In the genomic region with DNA sequence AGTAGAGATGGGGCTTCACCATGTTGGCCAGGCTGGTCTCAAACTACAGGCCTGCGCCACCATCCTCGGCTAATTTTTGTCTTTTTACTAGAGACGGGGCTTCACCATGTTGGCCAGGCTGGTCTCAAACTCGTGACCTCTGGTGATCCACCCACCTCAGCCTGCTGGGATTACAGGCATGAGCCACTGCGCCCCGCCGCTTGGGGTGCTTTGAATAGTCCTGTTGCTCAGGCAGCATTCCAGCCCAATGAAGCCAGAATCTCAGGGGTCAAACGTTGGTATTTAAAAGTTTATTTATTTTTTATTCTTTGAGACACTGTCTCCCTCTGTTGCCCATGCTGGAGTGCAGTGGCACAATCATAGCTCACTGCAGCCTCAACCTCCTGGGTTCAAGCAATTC, we compare ENCODE assay signal across 30 cellular contexts.
"Had no signal": no experiment of that assay in that cellular context is flagged by ENCODE, and none has a peak within 500 bp of the region (broad histone marks: within the 10 kb centered on the region; RNA-seq: fewer than 3 reads in every experiment).

No MANE protein-coding gene starts in this region.

- H3K9ac ChIP-seq: KMS-11 had no signal

- H3K36me3 ChIP-seq: adrenal gland, breast epithelium had no signal

- H3K27ac ChIP-seq: adrenal gland, body of pancreas, breast epithelium, KMS-11, VCaP had no signal

- H3K9me3 Mint-ChIP-seq: activated B cell treated with CpG ODN at 0.5 μM for 24 hours; activated CD4-positive, alpha-beta memory T cell treated with anti-CD3 and anti-CD28 coated beads for 36 hours; activated naive CD4-positive, alpha-beta T cell treated with anti-CD3 and anti-CD28 coated beads for 36 hours; activated naive CD4-positive, alpha-beta T cell treated with anti-CD3 and anti-CD28 coated beads, Interleukin-2, amount 50 U/mL, for 72 hours; activated T-cell treated with anti-CD3 and anti-CD28 coated beads, Interleukin-2, amount 50 U/mL, for 24 hours; activated T-helper 2 cell treated with anti-CD3 and anti-CD28 coated beads, Interferon-gamma antibody, Interleukin-2, Interleukin-4, amounts not matched to agents 10 μg/mL and 5 μg/mL and 100 μg/mL, durations not matched to agents 14 hours and 24 hours and 36 hours; T-cell had no signal

- H3K4me1 ChIP-seq: adrenal gland, body of pancreas, breast epithelium had no signal

- H3K4me3 ChIP-seq: adrenal gland, body of pancreas, breast epithelium had no signal

- ATAC-seq: activated naive CD4-positive, alpha-beta T cell treated with anti-CD3 and anti-CD28 coated beads, Interleukin-2, amount 50 U/mL, for 72 hours; body of pancreas; Panc1; SK-N-SH treated with all-trans-retinoic acid at 6 μM for 48 hours; T-cell had no signal

- H3K27me3 ChIP-seq: adrenal gland, body of pancreas, breast epithelium had no signal

- H3K4me1 Mint-ChIP-seq: activated B cell treated with CpG ODN at 0.5 μM for 24 hours, T-cell had no signal

- H3K9me3 ChIP-seq: adrenal gland, body of pancreas, breast epithelium had no signal

- H3K4me2 ChIP-seq: KMS-11 had no signal

- DNase-seq: activated B cell treated with CpG ODN at 0.5 μM for 24 hours; activated CD4-positive, alpha-beta memory T cell treated with anti-CD3 and anti-CD28 coated beads for 36 hours; activated CD4-positive, alpha-beta T cell treated with anti-CD3 and anti-CD28 coated beads for 4 hours; activated CD4-positive, alpha-beta T cell treated with anti-CD3 and anti-CD28 coated beads, Interleukin-2, amount 50 U/mL, for 1 hour; activated CD4-positive, CD25-positive, alpha-beta regulatory T cell treated with anti-CD3 and anti-CD28 coated beads, Interleukin-2, amount 50 U/mL, for 72 hours; activated CD8-positive, alpha-beta memory T cell treated with anti-CD3 and anti-CD28 coated beads for 24 hours; activated gamma-delta T cell; activated naive CD4-positive, alpha-beta T cell treated with anti-CD3 and anti-CD28 coated beads for 36 hours; activated T-cell treated with anti-CD3 and anti-CD28 coated beads, Interleukin-2, amount 50 U/mL, for 24 hours; adrenal gland; body of pancreas; MM.1S; MV-4-11; NCI-H1092; NCI-H1436 treated with DMSO at 0.1 percent for 48 hours; NCI-H1694 treated with DMSO at 0.1 percent for 48 hours; NCI-H2029; NCI-H345; NCI-H524 treated with DMSO at 0.1 percent for 48 hours; SHP77 treated with DMSO at 0.1 percent for 48 hours; T-helper 2 cell; T-helper 9 cell had no signal

- H3K27me3 Mint-ChIP-seq: activated CD4-positive, alpha-beta memory T cell treated with anti-CD3 and anti-CD28 coated beads for 36 hours; activated T-cell treated with anti-CD3 and anti-CD28 coated beads, Interleukin-2, amount 50 U/mL, for 24 hours had no signal

- H3K36me3 Mint-ChIP-seq: activated CD4-positive, alpha-beta memory T cell treated with anti-CD3 and anti-CD28 coated beads for 36 hours; activated naive CD4-positive, alpha-beta T cell treated with anti-CD3 and anti-CD28 coated beads, Interleukin-2, amount 50 U/mL, for 72 hours; T-cell had no signal

- H3K4me3 Mint-ChIP-seq: activated B cell treated with CpG ODN at 0.5 μM for 24 hours; activated CD4-positive, alpha-beta memory T cell treated with anti-CD3 and anti-CD28 coated beads for 36 hours; activated naive CD4-positive, alpha-beta T cell treated with anti-CD3 and anti-CD28 coated beads for 36 hours; activated T-cell treated with anti-CD3 and anti-CD28 coated beads, Interleukin-2, amount 50 U/mL, for 24 hours; T-cell had no signal

- H3K27ac Mint-ChIP-seq: activated B cell treated with CpG ODN at 0.5 μM for 24 hours; activated CD4-positive, alpha-beta memory T cell treated with anti-CD3 and anti-CD28 coated beads for 36 hours; activated naive CD4-positive, alpha-beta T cell treated with anti-CD3 and anti-CD28 coated beads for 36 hours; activated naive CD4-positive, alpha-beta T cell treated with anti-CD3 and anti-CD28 coated beads, Interleukin-2, amount 50 U/mL, for 72 hours; activated T-cell treated with anti-CD3 and anti-CD28 coated beads, Interleukin-2, amount 50 U/mL, for 24 hours; activated T-helper 2 cell treated with anti-CD3 and anti-CD28 coated beads, Interferon-gamma antibody, Interleukin-2, Interleukin-4, amounts not matched to agents 10 μg/mL and 5 μg/mL and 100 μg/mL, durations not matched to agents 14 hours and 24 hours and 36 hours; T-cell had no signal
